Comparison of ENCODE assay signal across 2 cellular contexts in the genomic region with DNA sequence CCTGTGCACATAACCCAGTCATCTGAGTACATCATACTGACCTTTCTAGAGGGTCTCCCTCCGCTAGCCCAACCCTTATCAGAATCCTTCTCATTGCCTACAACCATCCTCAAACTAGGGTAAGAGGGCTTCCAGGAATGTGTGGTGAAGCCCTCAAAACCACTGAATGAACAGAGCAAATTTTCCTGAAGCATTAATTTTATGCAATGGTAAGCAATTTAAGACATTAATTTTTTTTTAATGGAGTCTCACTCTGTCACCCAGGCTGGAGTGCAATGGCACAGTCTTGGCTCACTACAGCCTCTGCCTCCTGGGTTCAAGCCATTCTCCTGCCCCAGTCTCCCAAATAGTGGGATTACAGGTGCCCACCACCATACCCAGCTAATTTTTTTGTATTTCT.
TF ChIP-seq lines count a peak whose summit lies in the region.

No MANE protein-coding gene starts in this region.

TF ChIP-seq in A549, 52 proteins besides CTCF, POLR2A, EP300 and RAD21:
- TF ChIP-seq MAFK (IDR thresholded peaks at IDR 0.05; ENCODE audit: partially characterized antibody) (peak; percentile 83), CBX2 (IDR thresholded peaks at IDR 0.05; ENCODE audit: borderline replicate concordance, low read depth) (no peak)

TF ChIP-seq in IMR-90, 13 proteins besides CTCF, POLR2A, EP300 and RAD21:
- TF ChIP-seq MAFK (IDR thresholded peaks at IDR 0.05; ENCODE audit: low read depth, low read length), result peak; percentile 73
- TF ChIP-seq CHD1 (IDR thresholded peaks at IDR 0.05; ENCODE audit: low read depth, low read length), result no peak
TF ChIP-seq in IMR-90: peak in this region for 1.
